27 cellular contexts compared by ENCODE assay signal in the genomic region with DNA sequence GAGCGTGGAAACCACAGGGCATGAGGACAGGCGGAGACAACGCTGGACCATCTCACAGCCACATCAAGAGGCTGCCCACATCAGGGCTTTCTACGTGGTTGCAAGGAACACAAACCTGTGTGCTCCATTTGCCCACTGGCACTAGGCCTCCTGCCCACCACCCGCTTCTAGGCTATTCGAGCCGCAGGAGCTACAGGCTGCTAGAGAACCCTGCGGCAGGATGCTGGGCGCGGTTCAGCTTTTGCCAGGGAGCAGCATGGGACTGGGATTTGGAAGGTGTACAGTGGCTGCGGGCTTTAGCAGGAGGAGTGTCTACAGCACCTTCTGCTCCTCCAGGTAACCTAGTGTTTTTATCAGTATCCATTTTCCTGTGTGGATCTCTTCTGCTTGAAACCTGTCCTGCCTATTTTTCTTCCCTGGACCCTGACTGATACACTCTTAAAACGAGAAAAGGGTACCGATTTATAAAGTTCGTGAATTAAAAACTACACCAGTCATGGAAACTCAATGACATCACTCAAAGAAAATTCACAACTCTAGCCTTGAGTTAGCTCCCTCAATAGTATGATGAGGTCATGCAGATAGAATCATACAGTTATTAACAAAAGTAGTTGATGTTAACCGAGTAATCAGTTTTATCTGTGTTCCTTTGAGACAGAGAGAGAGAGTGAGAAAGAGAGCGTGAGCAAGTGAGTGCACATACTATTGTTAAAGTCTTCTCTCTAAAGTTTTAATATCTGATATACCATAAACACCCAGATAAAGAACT. TPM values are rescaled to one million over a fixed set of nuclear protein-coding genes. Genes with fewer than 3 reads are reported as not detected.
DNase-seq lines count a peak whose midpoint lies in the region; ATAC-seq and TF ChIP-seq lines count a peak whose summit lies in the region.
"Had no signal": no experiment of that assay in that cellular context is flagged by ENCODE, and none has a peak within 500 bp of the region (broad histone marks: within the 10 kb centered on the region; RNA-seq: fewer than 3 reads in every experiment).

No MANE protein-coding gene starts in this region.

- H3K4me3 Mint-ChIP-seq in activated naive CD4-positive, alpha-beta T cell treated with anti-CD3 and anti-CD28 coated beads for 36 hours, result no peak overlapping the region
- H3K4me3 Mint-ChIP-seq in activated CD4-positive, alpha-beta memory T cell treated with anti-CD3 and anti-CD28 coated beads, Interleukin-2, amount 10 ng/mL, durations not matched to agents 7 days and 5 days, result no peak overlapping the region
- H3K4me3 Mint-ChIP-seq: brain; mesothelial cell of epicardium; naive thymus-derived CD4-positive, alpha-beta T cell had no signal

- ATAC-seq in esophagus mucosa, result peak; percentile 6
- ATAC-seq: gastrocnemius medialis; naive thymus-derived CD4-positive, alpha-beta T cell had no signal

- H3K36me3 Mint-ChIP-seq in activated naive CD4-positive, alpha-beta T cell treated with anti-CD3 and anti-CD28 coated beads for 36 hours (ENCODE audit: low read depth), result peaks cover 67% of the 10 kb centered on the region
- H3K36me3 Mint-ChIP-seq in activated CD4-positive, alpha-beta memory T cell treated with anti-CD3 and anti-CD28 coated beads, Interleukin-2, amount 10 ng/mL, durations not matched to agents 7 days and 5 days (ENCODE audit: low read depth), result peaks cover 86% of the 10 kb centered on the region

- TF ChIP-seq CTCF in spleen (IDR thresholded peaks at IDR 0.05 in 8 of 11, conservative IDR thresholded peaks at IDR 0.05 in 3 of 11), result no peak

- DNase-seq in activated naive CD4-positive, alpha-beta T cell treated with anti-CD3 and anti-CD28 coated beads for 36 hours, result no peak
- no peak for DNase-seq in activated naive CD4-positive, alpha-beta T cell treated with anti-CD3 and anti-CD28 coated beads, Interleukin-2, amount 50 U/mL, for 16 hours
- DNase-seq in activated CD4-positive, alpha-beta memory T cell treated with anti-CD3 and anti-CD28 coated beads, Interleukin-2, amount 10 ng/mL, durations not matched to agents 7 days and 5 days, result no peak
- peak; percentile 64 for DNase-seq in spleen
- DNase-seq in NCI-H345 treated with DMSO at 0.1 percent for 48 hours (lab: John Stamatoyannopoulos, UW; ENCODE audit: unreplicated experiment), result no peak
- no peak for DNase-seq in NCI-H2107 treated with DMSO at 0.1 percent for 48 hours (lab: John Stamatoyannopoulos, UW; ENCODE audit: unreplicated experiment)
- DNase-seq in iPS-NIHi7 (ENCODE audit: extremely low spot score), result no peak
- DNase-seq: ACHN; activated CD4-positive, alpha-beta T cell treated with anti-CD3 and anti-CD28 coated beads, Interleukin-2, amount 50 U/mL, for 1 hour; DND-41; effector CD8-positive, alpha-beta T cell; hippocampal formation; KBM-7; left ventricle myocardium inferior; naive thymus-derived CD4-positive, alpha-beta T cell; NCI-H1436; NCI-H2107; NCI-H510A treated with DMSO at 0.1 percent for 48 hours; retina; stimulated activated CD4-positive, alpha-beta T cell treated with anti-CD3 and anti-CD28 coated beads, Interleukin-2, amount 100 ng/mL, for 48 hours; stimulated activated naive CD4-positive, alpha-beta T cell; thyroid gland had no signal

- H3K4me1 ChIP-seq in spleen, result peaks cover 0 to 6% (median 0%) of the 10 kb centered on the region in 6 donors
- H3K4me1 ChIP-seq: gastrocnemius medialis had no signal

- H3K27ac Mint-ChIP-seq in activated naive CD4-positive, alpha-beta T cell treated with anti-CD3 and anti-CD28 coated beads for 36 hours, result peak overlapping the region; percentile 52
- peak overlapping the region; percentile 2 for H3K27ac Mint-ChIP-seq in activated CD4-positive, alpha-beta memory T cell treated with anti-CD3 and anti-CD28 coated beads, Interleukin-2, amount 10 ng/mL, durations not matched to agents 7 days and 5 days
- H3K27ac Mint-ChIP-seq: brain, mesothelial cell of epicardium had no signal

- H3K9me3 ChIP-seq in spleen, result no peaks in the 10 kb centered on the region
- H3K9me3 ChIP-seq: gastrocnemius medialis, left ventricle myocardium inferior, ovary, thyroid gland had no signal

- POLR2A ChIA-PET in activated CD4-positive, alpha-beta memory T cell treated with anti-CD3 and anti-CD28 coated beads, Interleukin-2, amount 10 ng/mL, durations not matched to agents 7 days and 5 days (lab: Charles Lee), result interaction anchor here (0.6 to 4.6 kb wide), 3 partner anchors 9 to 195 kb away, joined by 3 to 41 read pairs (median 4); no protein-coding TSS in a partner anchor

- H3K36me3 ChIP-seq in spleen, result peaks cover 2 to 98% (median 88%) of the 10 kb centered on the region in 6 donors
- H3K36me3 ChIP-seq: ovary had no signal

- no peak overlapping the region for H3K27ac ChIP-seq in spleen
- H3K27ac ChIP-seq: gastrocnemius medialis, left ventricle myocardium inferior, ovary, thyroid gland had no signal

- H3K27me3 ChIP-seq in spleen (replicated peaks in 1 of 7), result no peaks in the 10 kb centered on the region
- H3K27me3 ChIP-seq: gastrocnemius medialis, ovary, thyroid gland had no signal

- peaks cover 23% of the 10 kb centered on the region for H3K4me1 Mint-ChIP-seq in activated naive CD4-positive, alpha-beta T cell treated with anti-CD3 and anti-CD28 coated beads for 36 hours (ENCODE audit: low read depth)
- H3K4me1 Mint-ChIP-seq in activated CD4-positive, alpha-beta memory T cell treated with anti-CD3 and anti-CD28 coated beads, Interleukin-2, amount 10 ng/mL, durations not matched to agents 7 days and 5 days, result peaks cover 21% of the 10 kb centered on the region
- H3K4me1 Mint-ChIP-seq: brain, mesothelial cell of epicardium had no signal

- H3K4me3 ChIP-seq in spleen, result no peak overlapping the region
- H3K4me3 ChIP-seq: gastrocnemius medialis, left ventricle myocardium inferior, ovary, thyroid gland had no signal

- 92 to 97% (median 95%) methylated on average over 16 of the region's 16 CpGs for WGBS in spleen, 5 donors

- CTCF ChIA-PET in activated naive CD4-positive, alpha-beta T cell treated with anti-CD3 and anti-CD28 coated beads for 36 hours (lab: Charles Lee), result interaction anchor here (1.5 kb wide), 1 partner anchor 12 kb away, joined by 4 read pairs; no protein-coding TSS in a partner anchor
- CTCF ChIA-PET in activated CD4-positive, alpha-beta memory T cell treated with anti-CD3 and anti-CD28 coated beads, Interleukin-2, amount 10 ng/mL, durations not matched to agents 7 days and 5 days (lab: Charles Lee), result interaction anchor here (2.9 kb wide), 1 partner anchor 14 kb away, joined by 13 read pairs; no protein-coding TSS in a partner anchor

- intact Hi-C loops in activated naive CD4-positive, alpha-beta T cell treated with anti-CD3 and anti-CD28 coated beads for 36 hours (cut with micrococcal nuclease), result no loop called here
- intact Hi-C loops in spleen (cut with DNase I; ENCODE audit: low total_unique reads), result no loop called here

- no peaks in the 10 kb centered on the region for H3K27me3 Mint-ChIP-seq in activated naive CD4-positive, alpha-beta T cell treated with anti-CD3 and anti-CD28 coated beads for 36 hours (ENCODE audit: low read depth)
- H3K27me3 Mint-ChIP-seq in activated CD4-positive, alpha-beta memory T cell treated with anti-CD3 and anti-CD28 coated beads, Interleukin-2, amount 10 ng/mL, durations not matched to agents 7 days and 5 days, result no peaks in the 10 kb centered on the region
- H3K27me3 Mint-ChIP-seq: brain; naive thymus-derived CD4-positive, alpha-beta T cell had no signal

- no peaks in the 10 kb centered on the region for H3K9me3 Mint-ChIP-seq in activated naive CD4-positive, alpha-beta T cell treated with anti-CD3 and anti-CD28 coated beads for 36 hours
- H3K9me3 Mint-ChIP-seq in activated CD4-positive, alpha-beta memory T cell treated with anti-CD3 and anti-CD28 coated beads, Interleukin-2, amount 10 ng/mL, durations not matched to agents 7 days and 5 days, result no peaks in the 10 kb centered on the region
- H3K9me3 Mint-ChIP-seq: brain; mesothelial cell of epicardium; naive thymus-derived CD4-positive, alpha-beta T cell had no signal

- no peak for TF ChIP-seq POLR2A in spleen (IDR thresholded peaks at IDR 0.05)

RNA-seq across cellular contexts. Expression of gene NOP14, which starts 12.8 kb away (rescaled TPM):
- 10 to 100 TPM; 48.3 to 55.1 TPM for total RNA-seq in activated naive CD4-positive, alpha-beta T cell treated with anti-CD3 and anti-CD28 coated beads for 36 hours
- total RNA-seq in activated CD4-positive, alpha-beta memory T cell treated with anti-CD3 and anti-CD28 coated beads, Interleukin-2, amount 10 ng/mL, durations not matched to agents 7 days and 5 days, result 10 to 100 TPM; 34.1 to 38.7 TPM
- total RNA-seq in esophagus mucosa (28.7 TPM), spleen (10 to 100 TPM; 21.1 to 30.5 (median 25.0) TPM)
- polyA plus RNA-seq in spleen, result 10 to 100 TPM; 10.2 to 20.3 (median 12.2) TPM

RNA-seq across cellular contexts. Expression of gene GRK4, which starts 13.0 kb away (rescaled TPM):
- total RNA-seq in activated naive CD4-positive, alpha-beta T cell treated with anti-CD3 and anti-CD28 coated beads for 36 hours, result 1 to 10 TPM; 1.3 to 2.1 TPM
- 1 to 10 TPM; 3.1 to 3.6 TPM for total RNA-seq in activated CD4-positive, alpha-beta memory T cell treated with anti-CD3 and anti-CD28 coated beads, Interleukin-2, amount 10 ng/mL, durations not matched to agents 7 days and 5 days
- total RNA-seq in esophagus mucosa, result 2.0 TPM
- 1 to 10 TPM; 1.8 to 4.3 (median 2.6) TPM for total RNA-seq in spleen
- polyA plus RNA-seq in spleen, result 1 to 10 TPM; 1.0 to 1.7 (median 1.2) TPM
